Comparison of ENCODE assay signal across 12 cellular contexts in the genomic region with DNA sequence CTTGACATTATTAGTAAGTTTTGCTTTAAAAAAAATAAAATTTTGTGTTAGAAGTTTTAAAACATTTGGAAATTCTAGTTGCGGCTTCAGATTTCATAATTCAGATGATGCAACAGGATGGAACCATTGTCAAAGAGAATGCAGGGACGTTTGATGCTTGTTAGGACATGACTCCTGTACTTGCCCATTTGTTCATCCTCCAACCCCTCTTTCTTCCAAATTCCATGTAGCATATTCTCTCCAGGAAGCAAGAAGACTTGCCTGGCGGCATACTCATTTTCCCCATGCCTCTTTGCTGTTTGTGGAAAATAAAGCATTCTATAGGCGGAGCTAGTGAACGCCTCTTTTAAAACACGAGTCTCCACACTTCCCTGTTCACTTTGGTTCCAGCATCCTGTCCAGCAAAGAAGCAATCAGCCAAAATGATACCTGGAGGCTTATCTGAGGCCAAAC. TPM values are rescaled to one million over a fixed set of nuclear protein-coding genes. Genes with fewer than 3 reads are reported as not detected.
DNase-seq lines count a peak whose midpoint lies in the region; ATAC-seq and TF ChIP-seq lines count a peak whose summit lies in the region.
"Had no signal": no experiment of that assay in that cellular context is flagged by ENCODE, and none has a peak within 500 bp of the region (broad histone marks: within the 10 kb centered on the region; RNA-seq: fewer than 3 reads in every experiment).

A gene with protein sequence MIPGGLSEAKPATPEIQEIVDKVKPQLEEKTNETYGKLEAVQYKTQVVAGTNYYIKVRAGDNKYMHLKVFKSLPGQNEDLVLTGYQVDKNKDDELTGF (plus strand): TSS at position 378 of the 453 bp plus-strand sequence. CDS start 45 bp downstream, at position 423.

- BruUV-seq in IMR-90 (replicated peaks; lab: Mats Ljungman, UMichigan) = no TSS peak

- POLR2A ChIA-PET in IMR-90 (lab: Charles Lee; ENCODE audit: unreplicated experiment) = no interaction called here
- POLR2A ChIA-PET in GM10248 (lab: Yijun Ruan, JAX) = no interaction called here

- H2BK5ac ChIP-seq in IMR-90 (ENCODE audit: low read depth, low read length, poor library complexity, severe bottlenecking) = no peak within 1 kb of the TSS

- no peak within 1 kb of the TSS for H3K4me2 ChIP-seq in IMR-90 (ENCODE audit: low read depth, low read length)

- TF ChIP-seq CTCF in IMR-90 (conservative IDR thresholded peaks at IDR 0.05; ENCODE audit: low read depth, low read length) = no peak
- TF ChIP-seq CTCF in VCaP (conservative IDR thresholded peaks at IDR 0.05) = no peak
- TF ChIP-seq CTCF in uterus (IDR thresholded peaks at IDR 0.05) = no peak
- no peak for TF ChIP-seq CTCF in GM10248 (IDR thresholded peaks at IDR 0.05; ENCODE audit: control extremely low read depth, extremely low read depth, low read depth, missing control alignments)

- no peak within 1 kb of the TSS for H2BK20ac ChIP-seq in IMR-90 (ENCODE audit: low read depth, low read length)

- CTCF ChIA-PET in IMR-90 (lab: Yijun Ruan, JAX) = no interaction called here
- CTCF ChIA-PET in GM10248 (lab: Yijun Ruan, JAX) = interaction anchor here (1.7 kb wide), 1 partner anchor 40 kb away, joined by 4 read pairs; no protein-coding TSS in a partner anchor

- H4K91ac ChIP-seq in IMR-90 (ENCODE audit: insufficient read depth, low read depth, low read length) = no peak within 1 kb of the TSS

- no peaks in the 10 kb centered on the region for H3K9me1 ChIP-seq in IMR-90 (ENCODE audit: insufficient read depth, low read length)

- H3K56ac ChIP-seq in IMR-90 (ENCODE audit: extremely low read depth, insufficient read depth, low read length) = no peak within 1 kb of the TSS

- TF ChIP-seq POLR2A in IMR-90 (IDR thresholded peaks at IDR 0.05; ENCODE audit: low read depth, low read length) (no peak), uterus (IDR thresholded peaks at IDR 0.05) (no peak)

- WGBS in IMR-90 (ENCODE audit: extremely low coverage in 2 of 2, insufficient read length in 1 of 2), 2 experiments = 67% methylated on average over 1 of the region's 6 CpGs; no CpG with 5 or more reads in 1 of the 2 experiments

- peaks cover 2% of the 10 kb centered on the region for H3K27me3 ChIP-seq in IMR-90 (ENCODE audit: control insufficient read depth, insufficient read depth, low read length)
- H3K27me3 ChIP-seq in uterus = no peaks in the 10 kb centered on the region

- no peak within 1 kb of the TSS for H3K14ac ChIP-seq in IMR-90 (replicated peaks; ENCODE audit: low read depth, low read length)

- H4K8ac ChIP-seq in IMR-90 (ENCODE audit: low read depth in 2 of 2, low read length in 2 of 2) = no peak within 1 kb of the TSS

- H3K23ac ChIP-seq in IMR-90 (ENCODE audit: low read depth, low read length) = no peak within 1 kb of the TSS; the same call in 1 of the 2 replicates

- H2AK9ac ChIP-seq in IMR-90 (replicated peaks; ENCODE audit: low read depth, low read length, poor library complexity) = no peak within 1 kb of the TSS

- dilution Hi-C loops in IMR-90 (cut with HindIII; ENCODE audit: low sequenced_read_pairs, unreplicated experiment) = no loop called here

- no peak within 1 kb of the TSS for H2BK15ac ChIP-seq in IMR-90 (ENCODE audit: low read depth, low read length)

- H3K4me3 ChIP-seq in IMR-90 (ENCODE audit: insufficient read depth, low read depth, low read length) (no peak within 1 kb of the TSS), uterus (no peak within 1 kb of the TSS)

- no peak within 1 kb of the TSS for H4K5ac ChIP-seq in IMR-90 (ENCODE audit: low read depth, low read length)

- DNase-seq in IMR-90 (no peak), left lobe of liver (ENCODE audit: low spot score) (no peak), stromal cell of bone marrow (ENCODE audit: low read depth) (peak; percentile 20), uterus (no peak), SK-N-DZ (ENCODE audit: low spot score) (no peak), midbrain (lab: John Stamatoyannopoulos, UW) (no peak), GM10248 (ENCODE audit: extremely low spot score) (no peak)
- DNase-seq: Caco-2, head of caudate nucleus, NCI-H2029 treated with DMSO at 0.1 percent for 48 hours had no signal

- no peak within 1 kb of the TSS for H2AFZ ChIP-seq in IMR-90 (replicated peaks; ENCODE audit: low read length, poor library complexity)

- H3K27ac ChIP-seq in IMR-90 (ENCODE audit: insufficient read depth, low read length) = no peak within 1 kb of the TSS
- 0 out of 2 replicates have a peak within 1 kb of the TSS, but pooled peaks have one; percentile 13 for H3K27ac ChIP-seq in VCaP
- no peak within 1 kb of the TSS for H3K27ac ChIP-seq in uterus

- H3K9me3 ChIP-seq in IMR-90 (ENCODE audit: control insufficient read depth, insufficient read depth, low read length) (no peaks in the 10 kb centered on the region), uterus (no peaks in the 10 kb centered on the region)

- intact Hi-C loops in IMR-90 (cut with micrococcal nuclease) = no loop called here
- intact Hi-C loops in uterus (cut with DNase I; ENCODE audit: low total_unique reads) = no loop called here

- ATAC-seq in IMR-90 (ENCODE audit: low read depth) (no peak), left lobe of liver (peak; percentile 74)
- ATAC-seq: activated CD4-positive, CD25-positive, alpha-beta regulatory T cell treated with anti-CD3 and anti-CD28 coated beads, Interleukin-2, amount 50 U/mL, for 24 hours had no signal

- H3K36me3 ChIP-seq in IMR-90 (ENCODE audit: control insufficient read depth, insufficient read depth, low read length) (no peaks in the 10 kb centered on the region), uterus (no peaks in the 10 kb centered on the region)

- H3K9ac ChIP-seq in IMR-90 (ENCODE audit: low read depth, low read length) = no peak within 1 kb of the TSS

- in situ Hi-C loops in IMR-90 (cut with MboI; ENCODE audit: low sequenced_read_pairs) = no loop called here

- no peaks in the 10 kb centered on the region for H3K79me1 ChIP-seq in IMR-90 (ENCODE audit: low read depth in 1 of 2, low read length in 2 of 2)

- H2AK5ac ChIP-seq in IMR-90 (ENCODE audit: low read depth, low read length) = no peak within 1 kb of the TSS

- no peaks in the 10 kb centered on the region for H4K20me1 ChIP-seq in IMR-90 (ENCODE audit: insufficient read depth, low read length)

- H3K4me1 ChIP-seq in IMR-90 (ENCODE audit: control insufficient read depth, insufficient read depth, low read length) = no peaks in the 10 kb centered on the region
- H3K4me1 ChIP-seq in uterus = no peaks in the 10 kb centered on the region
- H3K4me1 ChIP-seq: Caco-2 had no signal

- no peak within 1 kb of the TSS for H2BK120ac ChIP-seq in IMR-90 (ENCODE audit: low read depth, low read length)

- no peak within 1 kb of the TSS for H3K4ac ChIP-seq in IMR-90 (ENCODE audit: low read depth, low read length)

- H3K18ac ChIP-seq in IMR-90 (ENCODE audit: low read depth, low read length) = no peak within 1 kb of the TSS

- TF ChIP-seq RAD21 in IMR-90 (IDR thresholded peaks at IDR 0.05; ENCODE audit: low read length) = no peak

TF ChIP-seq in IMR-90, 13 proteins besides CTCF, POLR2A, EP300 and RAD21:
- TF ChIP-seq MXI1 (IDR thresholded peaks at IDR 0.05; ENCODE audit: borderline replicate concordance, low read depth, low read length) = no peak
- peak; percentile 28; the same call in 1 of the 2 replicates for TF ChIP-seq CEBPB (IDR thresholded peaks at IDR 0.05; ENCODE audit: low read depth, low read length)
- no peak for TF ChIP-seq BHLHE40 (IDR thresholded peaks at IDR 0.05; ENCODE audit: low read depth, low read length)
- TF ChIP-seq FOS (IDR thresholded peaks at IDR 0.05; ENCODE audit: low read depth, low read length) = no peak

RNA-seq across cellular contexts. Expression of the gene that starts here (rescaled TPM):
- not detected in 2 replicates for total RNA-seq in IMR-90 (2012; rRNA removed)
- 0.16 and 0.17 TPM in 2 replicates for polyA plus RNA-seq in IMR-90 (2012; rRNA removed)
- not detected in 2 replicates for polyA plus RNA-seq in IMR-90 (2012; cell fraction: cytosol; rRNA removed)
- 0.25 TPM in 1 of 2 replicates, not detected in the other for polyA plus RNA-seq in IMR-90 (2012; cell fraction: nucleus; rRNA removed; ENCODE audit: low replicate concordance)
- 8.8 TPM for total RNA-seq in left lobe of liver
- total RNA-seq in uterus = 1 to 10 TPM in 2 of 4 donors, not detected in 2; 1.4 to 1.5 TPM
- not detected in 2 replicates for polyA plus RNA-seq in SK-N-DZ (2014; cell fraction: cytosol; rRNA removed)
- not detected in 2 replicates for polyA plus RNA-seq in SK-N-DZ (2014; cell fraction: nucleus; rRNA removed)
